In the genomic region with DNA sequence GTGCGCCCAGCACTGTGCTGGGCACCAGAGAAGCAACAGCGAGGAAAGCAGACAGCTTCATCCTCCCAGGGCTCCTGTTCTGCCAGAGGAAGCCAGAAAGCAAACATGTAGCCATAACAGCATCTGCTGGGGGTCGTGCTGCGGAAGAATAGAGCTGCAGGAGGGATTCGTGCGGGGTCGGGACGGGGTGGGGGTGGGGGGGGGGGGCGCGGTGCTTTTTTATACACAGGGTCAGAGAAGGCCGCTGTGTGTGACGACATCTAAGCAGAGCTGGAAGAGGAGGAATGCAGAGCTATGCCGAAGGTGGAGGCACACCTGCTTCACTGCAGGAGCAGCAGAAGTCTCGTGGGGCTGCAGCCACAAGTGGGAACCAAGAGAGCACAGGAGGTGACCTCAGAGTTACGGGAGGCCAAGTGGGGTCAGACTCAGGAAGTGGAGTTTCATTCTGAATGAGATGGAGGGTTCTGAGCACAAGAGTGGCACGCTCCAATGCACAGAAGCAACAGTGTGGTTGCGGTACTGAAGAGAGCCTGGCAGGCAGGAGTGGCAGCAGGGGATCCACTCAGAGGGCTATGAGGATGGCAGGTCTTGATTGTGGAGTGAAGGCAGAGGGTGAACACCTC, we compare ENCODE assay signal across 1 cellular context.
TF ChIP-seq lines count a peak whose summit lies in the region.

No MANE protein-coding gene starts in this region.

TF ChIP-seq in SK-N-SH, 30 proteins besides CTCF, POLR2A, EP300 and RAD21 (continued from another document):
- TF ChIP-seq PBX3 (IDR thresholded peaks at IDR 0.05) (no peak), ZBTB33 (IDR thresholded peaks at IDR 0.05; ENCODE audit: borderline replicate concordance, low read depth) (no peak), SIN3A (IDR thresholded peaks at IDR 0.05; ENCODE audit: borderline replicate concordance, low read depth, low read length) (no peak), TAF1 (IDR thresholded peaks at IDR 0.05; ENCODE audit: borderline replicate concordance, low read depth, low read length) (no peak), GABPA (IDR thresholded peaks at IDR 0.05; ENCODE audit: low read depth) (no peak), TEAD4 (IDR thresholded peaks at IDR 0.05; ENCODE audit: borderline replicate concordance, insufficient read depth) (no peak), EZH2phosphoT487 (IDR thresholded peaks at IDR 0.05; ENCODE audit: borderline replicate concordance, low read depth) (no peak), USF1 (IDR thresholded peaks at IDR 0.05; ENCODE audit: borderline replicate concordance, low read depth) (no peak), RCOR1 (IDR thresholded peaks at IDR 0.05; ENCODE audit: low read length) (no peak), CHD2 (IDR thresholded peaks at IDR 0.05; ENCODE audit: low read length, partially characterized antibody) (no peak), ELF1 (IDR thresholded peaks at IDR 0.05) (no peak), FOXJ3 (CRISPR knock-in tag; IDR thresholded peaks at IDR 0.05) (no peak), TCF12 (IDR thresholded peaks at IDR 0.05) (no peak)
- TF ChIP-seq, protein P1, sequence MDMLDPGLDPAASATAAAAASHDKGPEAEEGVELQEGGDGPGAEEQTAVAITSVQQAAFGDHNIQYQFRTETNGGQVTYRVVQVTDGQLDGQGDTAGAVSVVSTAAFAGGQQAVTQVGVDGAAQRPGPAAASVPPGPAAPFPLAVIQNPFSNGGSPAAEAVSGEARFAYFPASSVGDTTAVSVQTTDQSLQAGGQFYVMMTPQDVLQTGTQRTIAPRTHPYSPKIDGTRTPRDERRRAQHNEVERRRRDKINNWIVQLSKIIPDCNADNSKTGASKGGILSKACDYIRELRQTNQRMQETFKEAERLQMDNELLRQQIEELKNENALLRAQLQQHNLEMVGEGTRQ (IDR thresholded peaks at IDR 0.05; ENCODE audit: borderline replicate concordance, low read depth, low read length) = no peak
